1 cellular context compared by ENCODE assay signal in the genomic region with DNA sequence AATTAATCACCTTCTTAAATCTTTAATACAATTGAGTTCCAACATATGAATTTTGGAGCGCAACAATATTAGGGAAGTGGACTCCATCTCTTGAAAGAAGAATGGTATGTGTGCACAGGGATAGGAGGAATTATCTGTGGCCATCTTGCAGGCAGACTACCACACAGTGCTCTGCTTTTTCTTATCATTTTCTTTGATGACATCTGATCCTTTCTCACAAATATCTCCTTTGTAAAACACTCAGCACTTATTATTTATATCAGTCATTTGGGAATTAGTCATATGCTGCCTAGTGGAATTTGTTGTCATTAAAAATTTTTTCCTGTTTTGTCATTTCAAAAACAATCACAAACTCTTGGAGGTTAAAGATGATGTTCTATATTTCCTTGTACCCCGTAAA.
TF ChIP-seq lines count a peak whose summit lies in the region.

No MANE protein-coding gene starts in this region.

TF ChIP-seq in endothelial cell of umbilical vein, 7 proteins besides CTCF, POLR2A, EP300 and RAD21 (continued from another document):
- no peak for TF ChIP-seq EZH2 (IDR thresholded peaks at IDR 0.05; ENCODE audit: borderline replicate concordance, low read depth, low read length, severe bottlenecking)
- TF ChIP-seq GATA2 (IDR thresholded peaks at IDR 0.05; ENCODE audit: insufficient read depth, insufficient read length, low read depth, low read length) = peak; percentile 75
TF ChIP-seq in endothelial cell of umbilical vein: peak in this region for 2.
